In genomic region chr2:101842471-101842870, GRCh38 we compare ENCODE assay signal across 11 cellular contexts.
DNase-seq lines count a peak whose midpoint lies in the region; ATAC-seq, FAIRE-seq and TF ChIP-seq lines count a peak whose summit lies in the region.
"Had no signal": no experiment of that assay in that cellular context is flagged by ENCODE, and none has a peak within 500 bp of the region (broad histone marks: within the 10 kb centered on the region; RNA-seq: fewer than 3 reads in every experiment).

No MANE protein-coding gene starts in this region.

- H3K4me1 ChIP-seq in ACC112 (ENCODE audit: control insufficient read depth, insufficient read depth, low read length, unreplicated experiment) = peaks cover 31% of the 10 kb centered on the region

- H3K9me3 Mint-ChIP-seq in HFFc6 (no peaks in the 10 kb centered on the region), memory B cell (no peaks in the 10 kb centered on the region)
- no peaks in the 10 kb centered on the region for H3K9me3 Mint-ChIP-seq in activated CD8-positive, alpha-beta T cell treated with anti-CD3 and anti-CD28 coated beads, Interleukin-2, amount 10 ng/mL, durations not matched to agents 7 days and 5 days (ENCODE audit: insufficient read depth)
- no peaks in the 10 kb centered on the region for H3K9me3 Mint-ChIP-seq in activated naive CD4-positive, alpha-beta T cell treated with anti-CD3 and anti-CD28 coated beads, Interleukin-2, amount 50 U/mL, for 72 hours
- H3K9me3 Mint-ChIP-seq: natural killer cell had no signal

- no peak overlapping the region for H3K4me3 ChIP-seq in ACC112 (ENCODE audit: low read depth, low read length)

- H3K4me3 Mint-ChIP-seq in HFFc6 (peak overlapping the region; percentile 9; the same call in 1 of the 2 replicates), memory B cell (no peak overlapping the region)
- H3K4me3 Mint-ChIP-seq in activated CD8-positive, alpha-beta T cell treated with anti-CD3 and anti-CD28 coated beads, Interleukin-2, amount 10 ng/mL, durations not matched to agents 7 days and 5 days = no peak overlapping the region
- H3K4me3 Mint-ChIP-seq: natural killer cell had no signal

- H3K27me3 ChIP-seq in ACC112 (ENCODE audit: insufficient read depth, low read length) = no peaks in the 10 kb centered on the region

- FAIRE-seq in GM12891 (lab: Jason Lieb, UNC) = no peak

- H3K36me3 Mint-ChIP-seq in HFFc6 (ENCODE audit: low read depth) (peaks cover 64% of the 10 kb centered on the region), memory B cell (peaks cover 52% of the 10 kb centered on the region)
- peaks cover 56% of the 10 kb centered on the region for H3K36me3 Mint-ChIP-seq in activated CD8-positive, alpha-beta T cell treated with anti-CD3 and anti-CD28 coated beads, Interleukin-2, amount 10 ng/mL, durations not matched to agents 7 days and 5 days (ENCODE audit: low read depth)
- H3K36me3 Mint-ChIP-seq in activated naive CD4-positive, alpha-beta T cell treated with anti-CD3 and anti-CD28 coated beads, Interleukin-2, amount 50 U/mL, for 72 hours = peaks cover 14 to 45% of the 10 kb centered on the region in 2 donors
- H3K36me3 Mint-ChIP-seq: natural killer cell had no signal

- H2AFZ ChIP-seq in ACC112 (ENCODE audit: low read length, unreplicated experiment) = no peak overlapping the region

- H3K4me1 Mint-ChIP-seq in HFFc6 (ENCODE audit: low read depth) = peaks cover 58% of the 10 kb centered on the region
- peaks cover 21% of the 10 kb centered on the region for H3K4me1 Mint-ChIP-seq in activated CD8-positive, alpha-beta T cell treated with anti-CD3 and anti-CD28 coated beads, Interleukin-2, amount 10 ng/mL, durations not matched to agents 7 days and 5 days (ENCODE audit: low read depth)
- peaks cover 11% of the 10 kb centered on the region for H3K4me1 Mint-ChIP-seq in memory B cell

- no peak for TF ChIP-seq POLR2A in GM12891 (IDR thresholded peaks at IDR 0.05; ENCODE audit: low read depth, low read length)

- CTCF ChIA-PET in activated CD8-positive, alpha-beta T cell treated with anti-CD3 and anti-CD28 coated beads, Interleukin-2, amount 10 ng/mL, durations not matched to agents 7 days and 5 days (lab: Charles Lee) = interaction anchor here (2.2 kb wide), 1 partner anchor 11 kb away, joined by 8 read pairs; no protein-coding TSS in a partner anchor

- peak overlapping the region; percentile 47 for H3K27ac ChIP-seq in ACC112 (ENCODE audit: low read depth, low read length)

- no peak for ATAC-seq in activated CD8-positive, alpha-beta T cell treated with anti-CD3 and anti-CD28 coated beads, Interleukin-2, amount 10 ng/mL, durations not matched to agents 7 days and 5 days
- no peak for ATAC-seq in memory B cell (ENCODE audit: low read depth)
- ATAC-seq in activated naive CD4-positive, alpha-beta T cell treated with anti-CD3 and anti-CD28 coated beads, Interleukin-2, amount 50 U/mL, for 72 hours = no peak
- ATAC-seq: natural killer cell had no signal

- TF ChIP-seq CTCF in HFFc6 (IDR thresholded peaks at IDR 0.05) = no peak

- peaks cover 66% of the 10 kb centered on the region for H3K36me3 ChIP-seq in ACC112 (ENCODE audit: insufficient read depth, low read length)

- DNase-seq in HFFc6 (no peak), memory B cell (ENCODE audit: low spot score in 2 of 2) (no peak), NCI-H2107 (lab: John Stamatoyannopoulos, UW) (no peak), GM12891 (ENCODE audit: insufficient read length, low spot score) (no peak)
- no peak for DNase-seq in activated CD8-positive, alpha-beta T cell treated with anti-CD3 and anti-CD28 coated beads, Interleukin-2, amount 10 ng/mL, durations not matched to agents 7 days and 5 days
- no peak for DNase-seq in NK-92 treated with Interleukin-12 subunit alpha and Interleukin-12 subunit beta, amount 100 ng/mL, for 24 hours (lab: John Stamatoyannopoulos, UW)
- DNase-seq in activated naive CD4-positive, alpha-beta T cell treated with anti-CD3 and anti-CD28 coated beads, Interleukin-2, amount 50 U/mL, for 72 hours (ENCODE audit: low spot score in 2 of 2) = no peak
- DNase-seq: natural killer cell, NCI-H146, T-helper 1 cell had no signal

- peaks cover 32% of the 10 kb centered on the region for H3K79me2 ChIP-seq in ACC112 (ENCODE audit: control insufficient read depth, insufficient read depth, low read length, unreplicated experiment)

- POLR2A ChIA-PET in activated CD8-positive, alpha-beta T cell treated with anti-CD3 and anti-CD28 coated beads, Interleukin-2, amount 10 ng/mL, durations not matched to agents 7 days and 5 days (lab: Charles Lee) = no interaction called here

- H3K27me3 Mint-ChIP-seq in HFFc6 (ENCODE audit: insufficient read depth) = peaks cover 7% of the 10 kb centered on the region
- no peaks in the 10 kb centered on the region for H3K27me3 Mint-ChIP-seq in activated CD8-positive, alpha-beta T cell treated with anti-CD3 and anti-CD28 coated beads, Interleukin-2, amount 10 ng/mL, durations not matched to agents 7 days and 5 days (ENCODE audit: low read depth)
- H3K27me3 Mint-ChIP-seq in memory B cell = no peaks in the 10 kb centered on the region

- H3K27ac Mint-ChIP-seq in HFFc6 = peak overlapping the region; percentile 76
- H3K27ac Mint-ChIP-seq in activated CD8-positive, alpha-beta T cell treated with anti-CD3 and anti-CD28 coated beads, Interleukin-2, amount 10 ng/mL, durations not matched to agents 7 days and 5 days = peak overlapping the region; percentile 33
- peak overlapping the region; percentile 65 for H3K27ac Mint-ChIP-seq in memory B cell
- peak overlapping the region in 1 of 2 donors; percentile 84 for H3K27ac Mint-ChIP-seq in activated naive CD4-positive, alpha-beta T cell treated with anti-CD3 and anti-CD28 coated beads, Interleukin-2, amount 50 U/mL, for 72 hours

TF ChIP-seq in GM12891, 5 proteins besides CTCF, POLR2A, EP300 and RAD21:
- TF ChIP-seq PAX5 (IDR thresholded peaks at IDR 0.05; ENCODE audit: insufficient read depth, low read length, severe bottlenecking) (no peak), TAF1 (IDR thresholded peaks at IDR 0.05; ENCODE audit: low read depth, low read length) (no peak), POU2F2 (IDR thresholded peaks at IDR 0.05; ENCODE audit: low read depth, low read length) (no peak), POLR2AphosphoS5 (IDR thresholded peaks at IDR 0.05; ENCODE audit: low read depth, low read length) (no peak)
